Comparison of ENCODE assay signal across 8 cellular contexts in the genomic region with DNA sequence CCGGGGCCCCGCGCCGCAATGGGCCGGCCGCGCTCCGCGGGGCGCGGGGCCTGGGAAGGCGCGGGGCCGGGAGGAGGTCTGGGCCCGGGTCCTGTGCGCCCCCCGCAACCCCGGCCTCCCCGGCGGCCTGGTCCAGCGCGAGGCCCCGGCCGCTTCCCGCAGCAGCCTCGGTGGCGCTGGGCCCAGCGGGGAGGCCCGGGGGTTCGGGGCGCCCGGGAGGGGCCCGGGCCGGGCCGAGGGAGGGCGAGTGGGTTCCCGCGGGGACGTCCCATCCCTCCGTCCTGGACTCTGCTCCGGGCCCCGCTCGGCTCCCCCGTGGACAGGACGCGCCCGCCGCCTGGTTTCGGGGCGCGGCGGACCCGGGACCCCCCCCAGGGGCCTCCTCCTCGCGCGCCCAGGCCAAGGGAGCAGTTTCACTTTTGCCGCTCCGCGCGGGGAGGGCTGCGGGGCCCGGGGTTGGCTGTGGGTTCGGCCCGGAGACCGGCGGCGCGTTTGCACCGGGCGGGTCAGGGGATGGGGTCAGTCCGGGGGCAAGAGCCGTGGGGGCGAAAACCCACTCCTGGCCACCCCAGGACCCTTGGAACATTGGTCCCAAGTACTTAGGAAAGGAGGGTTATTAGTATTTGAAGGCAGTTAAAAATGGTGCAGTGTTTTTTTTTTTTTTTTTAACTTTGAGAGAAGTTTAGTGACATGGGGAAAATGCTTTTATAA. TPM values are rescaled to one million over a fixed set of nuclear protein-coding genes. Genes with fewer than 3 reads are reported as not detected.
DNase-seq lines count a peak whose midpoint lies in the region; ATAC-seq and TF ChIP-seq lines count a peak whose summit lies in the region.

No MANE protein-coding gene starts in this region.

- no peak overlapping the region for H3K27ac Mint-ChIP-seq in neural progenitor cell

- H3K9me3 Mint-ChIP-seq in neural progenitor cell: no peaks in the 10 kb centered on the region

- DNase-seq in GM13976 (ENCODE audit: low spot score) (peak; percentile 77), M059J (ENCODE audit: low read depth) (peak; percentile 49), fibroblast of villous mesenchyme (ENCODE audit: low read depth) (peak; percentile 53), neural progenitor cell (ENCODE audit: low spot score) (peak; percentile 50), vagina (ENCODE audit: extremely low spot score in 2 of 2) (no peak), COLO829 (ENCODE audit: low spot score) (no peak)
- peak; percentile 67 to 73 for DNase-seq in activated T-cell treated with anti-CD3 and anti-CD28 coated beads, Interleukin-2, amount 50 U/mL, for 48 hours

- H3K9ac ChIP-seq in neural progenitor cell: no peak overlapping the region

- TF ChIP-seq CTCF in GM13976 (IDR thresholded peaks at IDR 0.05; ENCODE audit: borderline replicate concordance, control extremely low read depth, extremely low read depth, insufficient read depth, missing control alignments) (no peak), fibroblast of villous mesenchyme (IDR thresholded peaks at IDR 0.05; ENCODE audit: insufficient read depth, low read depth, low read length) (no peak), neural progenitor cell (IDR thresholded peaks at IDR 0.05) (no peak), vagina (IDR thresholded peaks at IDR 0.05) (no peak)

- peaks cover 22% of the 10 kb centered on the region for H3K4me1 Mint-ChIP-seq in neural progenitor cell

- peaks cover 26% of the 10 kb centered on the region for H3F3A ChIP-seq in neural progenitor cell (ENCODE audit: low read depth)

- H3K27ac ChIP-seq in neural progenitor cell (no peak overlapping the region), vagina (peak overlapping the region; percentile 95)

- peaks cover 8% of the 10 kb centered on the region for H4K20me1 ChIP-seq in neural progenitor cell (ENCODE audit: low read depth)

- peak overlapping the region; percentile 91 for H3K4me2 ChIP-seq in neural progenitor cell

- intact Hi-C loops in vagina (cut with DNase I): no loop called here

- peaks cover 7% of the 10 kb centered on the region for H3K4me1 ChIP-seq in neural progenitor cell
- H3K4me1 ChIP-seq in vagina: peaks cover 52% of the 10 kb centered on the region

- H3K4me3 ChIP-seq in fibroblast of villous mesenchyme (ENCODE audit: low read depth, low read length): peak overlapping the region; percentile 72
- peak overlapping the region; percentile 66 for H3K4me3 ChIP-seq in neural progenitor cell
- H3K4me3 ChIP-seq in vagina: peak overlapping the region; percentile 66 to 87

- H3K27me3 Mint-ChIP-seq in neural progenitor cell (ENCODE audit: insufficient read depth, low read depth): peaks cover 14% of the 10 kb centered on the region

- ATAC-seq in GM21360 (IDR thresholded peaks at IDR 0.05; ENCODE audit: unreplicated experiment): no peak

- H3K36me3 Mint-ChIP-seq in neural progenitor cell: peaks cover 13% of the 10 kb centered on the region

- peak overlapping the region; percentile 83 for H3K4me3 Mint-ChIP-seq in neural progenitor cell

- H3K36me3 ChIP-seq in neural progenitor cell (no peaks in the 10 kb centered on the region), vagina (no peaks in the 10 kb centered on the region)

- H3K9me3 ChIP-seq in neural progenitor cell (ENCODE audit: low read depth) (no peaks in the 10 kb centered on the region), vagina (no peaks in the 10 kb centered on the region)

- H2AFZ ChIP-seq in neural progenitor cell (replicated peaks): peak overlapping the region; percentile 72

- no peaks in the 10 kb centered on the region for H3K79me2 ChIP-seq in neural progenitor cell (ENCODE audit: low read depth)

- H3K27me3 ChIP-seq in neural progenitor cell: peaks cover 62% of the 10 kb centered on the region
- no peaks in the 10 kb centered on the region for H3K27me3 ChIP-seq in vagina

- in situ Hi-C loops in GM13976 (cut with MboI; ENCODE audit: low sequenced_read_pairs, unreplicated experiment): no loop called here

- no peak for TF ChIP-seq POLR2A in vagina (IDR thresholded peaks at IDR 0.05)

RNA-seq across cellular contexts. Expression of a gene that starts 0.6 kb away (rescaled TPM):
- 27.8 and 59.8 TPM in 2 replicates for total RNA-seq in M059J (2014; rRNA removed; shearing (Covaris generic))
- 52.2 and 63.5 TPM in 2 replicates for total RNA-seq in fibroblast of villous mesenchyme
- 7.8 and 8.7 TPM in 2 replicates for total RNA-seq in neural progenitor cell (ENCODE audit: low replicate concordance)
- total RNA-seq in vagina: 34.4 TPM

Comparison
In these comparisons a context has a peak if more than half of its experiments do, and no peak if none do; other contexts are left out.
1. DNase-seq: peak in GM13976 (single experiment), M059J (single experiment), activated T-cell treated with anti-CD3 and anti-CD28 coated beads, Interleukin-2, amount 50 U/mL, for 48 hours (2 of 2), fibroblast of villous mesenchyme (single experiment) and neural progenitor cell (single experiment); none in vagina (0 of 2) and COLO829 (single experiment).
2. Peak in every context shown above with its lines, with median percentiles within 50 percentile points of each other: H3K4me3 ChIP-seq.